ENCODE assay signal across 29 cellular contexts in genomic region chr9:105269593-105269992, GRCh38.
"Had no signal": no experiment of that assay in that cellular context is flagged by ENCODE, and none has a peak within 500 bp of the region (broad histone marks: within the 10 kb centered on the region; RNA-seq: fewer than 3 reads in every experiment).

No MANE protein-coding gene starts in this region.

- FAIRE-seq: RCC 7860, TTC549 had no signal

- ATAC-seq: activated T-cell treated with anti-CD3 and anti-CD28 coated beads, Interleukin-2, amount 50 U/mL, for 72 hours; PC-3; T-cell had no signal

- H3K4me3 ChIP-seq: adrenal gland, colonic mucosa, SK-N-MC had no signal

- H3K27ac ChIP-seq: adrenal gland, colonic mucosa, SK-N-MC had no signal

- H3K27ac Mint-ChIP-seq: activated CD4-positive, alpha-beta memory T cell treated with anti-CD3 and anti-CD28 coated beads for 36 hours; activated CD4-positive, alpha-beta T cell treated with anti-CD3 and anti-CD28 coated beads, Interleukin-2, amount 10 ng/mL, durations not matched to agents 7 days and 5 days; activated naive CD8-positive, alpha-beta T cell treated with anti-CD3 and anti-CD28 coated beads, Interleukin-2, amount 10 ng/mL, durations not matched to agents 7 days and 5 days; activated T-cell treated with anti-CD3 and anti-CD28 coated beads, Interleukin-2, amount 50 U/mL, for 72 hours; activated T-helper 2 cell treated with anti-CD3 and anti-CD28 coated beads, Interferon-gamma antibody, Interleukin-2, Interleukin-4, amounts not matched to agents 10 μg/mL and 5 μg/mL and 100 μg/mL, durations not matched to agents 14 hours and 24 hours and 36 hours; T-cell had no signal

- H3K9me3 Mint-ChIP-seq: activated T-cell treated with anti-CD3 and anti-CD28 coated beads, Interleukin-2, amount 50 U/mL, for 72 hours; activated T-helper 2 cell treated with anti-CD3 and anti-CD28 coated beads, Interferon-gamma antibody, Interleukin-2, Interleukin-4, amounts not matched to agents 10 μg/mL and 5 μg/mL and 100 μg/mL, durations not matched to agents 14 hours and 24 hours and 36 hours had no signal

- H3K36me3 ChIP-seq: adrenal gland, colonic mucosa had no signal

- DNase-seq: activated CD4-positive, alpha-beta memory T cell treated with anti-CD3 and anti-CD28 coated beads for 36 hours; activated CD4-positive, alpha-beta T cell treated with anti-CD3 and anti-CD28 coated beads, Interleukin-2, amount 10 ng/mL, durations not matched to agents 7 days and 5 days; activated CD4-positive, CD25-positive, alpha-beta regulatory T cell; activated CD8-positive, alpha-beta memory T cell treated with anti-CD3 and anti-CD28 coated beads for 24 hours; activated naive CD4-positive, alpha-beta T cell treated with anti-CD3 and anti-CD28 coated beads, Interleukin-2, amount 50 U/mL, for 16 hours; activated naive CD8-positive, alpha-beta T cell treated with anti-CD3 and anti-CD28 coated beads, Interleukin-2, amount 10 ng/mL, durations not matched to agents 7 days and 5 days; activated T-cell treated with anti-CD3 and anti-CD28 coated beads, Interleukin-2, amount 50 U/mL, for 72 hours; adrenal gland; anterior cingulate cortex; caudate nucleus; colonic mucosa; Karpas-422; NCI-H1048; NCI-H146; NCI-H187 treated with DMSO at 0.1 percent for 48 hours; NCI-H2081 treated with DMSO at 0.1 percent for 48 hours; NCI-H2171; NCI-H2227 treated with DMSO at 0.1 percent for 48 hours; NCI-H446 treated with DMSO at 0.1 percent for 48 hours; NCI-H526; PC-3; SIG-M5; T-cell; T-helper 2 cell; T1000 had no signal

- H3K27me3 ChIP-seq: adrenal gland, colonic mucosa had no signal

- H3K27me3 Mint-ChIP-seq: activated CD4-positive, alpha-beta memory T cell treated with anti-CD3 and anti-CD28 coated beads for 36 hours; activated CD4-positive, alpha-beta T cell treated with anti-CD3 and anti-CD28 coated beads, Interleukin-2, amount 10 ng/mL, durations not matched to agents 7 days and 5 days; T-cell had no signal

- H3K9me3 ChIP-seq: adrenal gland, colonic mucosa had no signal

- H3K4me1 ChIP-seq: adrenal gland, colonic mucosa had no signal

- H3K4me3 Mint-ChIP-seq: activated CD4-positive, alpha-beta memory T cell treated with anti-CD3 and anti-CD28 coated beads for 36 hours; activated CD4-positive, alpha-beta T cell treated with anti-CD3 and anti-CD28 coated beads, Interleukin-2, amount 10 ng/mL, durations not matched to agents 7 days and 5 days; activated naive CD8-positive, alpha-beta T cell treated with anti-CD3 and anti-CD28 coated beads, Interleukin-2, amount 10 ng/mL, durations not matched to agents 7 days and 5 days; activated T-cell treated with anti-CD3 and anti-CD28 coated beads, Interleukin-2, amount 50 U/mL, for 72 hours; T-cell had no signal
